Comparison of ENCODE assay signal across 2 cellular contexts in the genomic region with DNA sequence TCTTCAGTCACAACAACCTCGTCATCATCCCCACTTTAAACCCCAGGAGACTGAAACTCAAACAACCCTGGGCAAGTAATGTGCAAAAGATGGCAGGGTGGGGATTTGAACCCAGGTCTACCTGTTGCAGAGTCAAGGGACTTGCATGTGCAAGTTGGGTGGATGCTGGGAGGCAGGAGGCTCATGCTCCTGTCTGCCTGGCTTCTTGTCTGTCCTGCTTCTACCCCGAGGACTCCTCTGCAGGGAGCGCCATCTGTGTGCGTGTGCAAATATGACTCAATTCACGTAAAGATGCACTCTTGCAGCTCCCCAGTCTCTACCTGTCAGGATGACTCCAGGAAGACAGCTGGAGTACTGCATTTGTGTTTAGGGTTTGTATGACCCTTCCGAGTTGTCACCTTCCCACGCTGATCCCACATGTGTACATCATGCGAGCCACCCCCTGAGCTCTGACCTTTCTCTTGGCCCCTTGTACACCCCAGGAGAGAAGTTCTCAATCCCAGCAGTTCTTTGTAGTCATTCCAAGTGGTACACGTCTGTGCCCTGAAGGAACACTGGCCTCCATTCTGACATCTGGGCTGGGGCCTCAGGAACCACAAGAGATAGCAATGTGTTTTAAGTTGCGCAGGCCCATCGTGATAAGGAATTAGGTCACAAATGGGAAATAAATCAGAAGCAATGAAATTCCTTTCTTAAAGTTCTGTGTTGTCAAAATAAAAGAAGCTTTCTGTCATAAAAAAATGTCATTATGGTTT.
TF ChIP-seq lines count a peak whose summit lies in the region.

No MANE protein-coding gene starts in this region.

TF ChIP-seq in SK-N-SH, 30 proteins besides CTCF, POLR2A, EP300 and RAD21 (continued from another document):
- TF ChIP-seq, protein P1, sequence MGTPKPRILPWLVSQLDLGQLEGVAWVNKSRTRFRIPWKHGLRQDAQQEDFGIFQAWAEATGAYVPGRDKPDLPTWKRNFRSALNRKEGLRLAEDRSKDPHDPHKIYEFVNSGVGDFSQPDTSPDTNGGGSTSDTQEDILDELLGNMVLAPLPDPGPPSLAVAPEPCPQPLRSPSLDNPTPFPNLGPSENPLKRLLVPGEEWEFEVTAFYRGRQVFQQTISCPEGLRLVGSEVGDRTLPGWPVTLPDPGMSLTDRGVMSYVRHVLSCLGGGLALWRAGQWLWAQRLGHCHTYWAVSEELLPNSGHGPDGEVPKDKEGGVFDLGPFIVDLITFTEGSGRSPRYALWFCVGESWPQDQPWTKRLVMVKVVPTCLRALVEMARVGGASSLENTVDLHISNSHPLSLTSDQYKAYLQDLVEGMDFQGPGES (IDR thresholded peaks at IDR 0.05; ENCODE audit: low read depth, low read length) = no peak
- TF ChIP-seq FOSL2 (IDR thresholded peaks at IDR 0.05; ENCODE audit: borderline replicate concordance, low read depth) (no peak), SIN3A (IDR thresholded peaks at IDR 0.05; ENCODE audit: borderline replicate concordance, low read depth, low read length) (no peak), GATA2 (CRISPR knock-in tag; IDR thresholded peaks at IDR 0.05) (no peak), FOXM1 (IDR thresholded peaks at IDR 0.05; ENCODE audit: low read depth) (no peak)
- TF ChIP-seq, protein P2, sequence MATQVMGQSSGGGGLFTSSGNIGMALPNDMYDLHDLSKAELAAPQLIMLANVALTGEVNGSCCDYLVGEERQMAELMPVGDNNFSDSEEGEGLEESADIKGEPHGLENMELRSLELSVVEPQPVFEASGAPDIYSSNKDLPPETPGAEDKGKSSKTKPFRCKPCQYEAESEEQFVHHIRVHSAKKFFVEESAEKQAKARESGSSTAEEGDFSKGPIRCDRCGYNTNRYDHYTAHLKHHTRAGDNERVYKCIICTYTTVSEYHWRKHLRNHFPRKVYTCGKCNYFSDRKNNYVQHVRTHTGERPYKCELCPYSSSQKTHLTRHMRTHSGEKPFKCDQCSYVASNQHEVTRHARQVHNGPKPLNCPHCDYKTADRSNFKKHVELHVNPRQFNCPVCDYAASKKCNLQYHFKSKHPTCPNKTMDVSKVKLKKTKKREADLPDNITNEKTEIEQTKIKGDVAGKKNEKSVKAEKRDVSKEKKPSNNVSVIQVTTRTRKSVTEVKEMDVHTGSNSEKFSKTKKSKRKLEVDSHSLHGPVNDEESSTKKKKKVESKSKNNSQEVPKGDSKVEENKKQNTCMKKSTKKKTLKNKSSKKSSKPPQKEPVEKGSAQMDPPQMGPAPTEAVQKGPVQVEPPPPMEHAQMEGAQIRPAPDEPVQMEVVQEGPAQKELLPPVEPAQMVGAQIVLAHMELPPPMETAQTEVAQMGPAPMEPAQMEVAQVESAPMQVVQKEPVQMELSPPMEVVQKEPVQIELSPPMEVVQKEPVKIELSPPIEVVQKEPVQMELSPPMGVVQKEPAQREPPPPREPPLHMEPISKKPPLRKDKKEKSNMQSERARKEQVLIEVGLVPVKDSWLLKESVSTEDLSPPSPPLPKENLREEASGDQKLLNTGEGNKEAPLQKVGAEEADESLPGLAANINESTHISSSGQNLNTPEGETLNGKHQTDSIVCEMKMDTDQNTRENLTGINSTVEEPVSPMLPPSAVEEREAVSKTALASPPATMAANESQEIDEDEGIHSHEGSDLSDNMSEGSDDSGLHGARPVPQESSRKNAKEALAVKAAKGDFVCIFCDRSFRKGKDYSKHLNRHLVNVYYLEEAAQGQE (IDR thresholded peaks at IDR 0.05; ENCODE audit: low read depth, low read length) = no peak

TF ChIP-seq in SK-N-SH treated with all-trans-retinoic acid at 6 μM for 48 hours, 23 proteins besides CTCF, POLR2A, EP300 and RAD21 (continued from another document):
- TF ChIP-seq, protein P3, sequence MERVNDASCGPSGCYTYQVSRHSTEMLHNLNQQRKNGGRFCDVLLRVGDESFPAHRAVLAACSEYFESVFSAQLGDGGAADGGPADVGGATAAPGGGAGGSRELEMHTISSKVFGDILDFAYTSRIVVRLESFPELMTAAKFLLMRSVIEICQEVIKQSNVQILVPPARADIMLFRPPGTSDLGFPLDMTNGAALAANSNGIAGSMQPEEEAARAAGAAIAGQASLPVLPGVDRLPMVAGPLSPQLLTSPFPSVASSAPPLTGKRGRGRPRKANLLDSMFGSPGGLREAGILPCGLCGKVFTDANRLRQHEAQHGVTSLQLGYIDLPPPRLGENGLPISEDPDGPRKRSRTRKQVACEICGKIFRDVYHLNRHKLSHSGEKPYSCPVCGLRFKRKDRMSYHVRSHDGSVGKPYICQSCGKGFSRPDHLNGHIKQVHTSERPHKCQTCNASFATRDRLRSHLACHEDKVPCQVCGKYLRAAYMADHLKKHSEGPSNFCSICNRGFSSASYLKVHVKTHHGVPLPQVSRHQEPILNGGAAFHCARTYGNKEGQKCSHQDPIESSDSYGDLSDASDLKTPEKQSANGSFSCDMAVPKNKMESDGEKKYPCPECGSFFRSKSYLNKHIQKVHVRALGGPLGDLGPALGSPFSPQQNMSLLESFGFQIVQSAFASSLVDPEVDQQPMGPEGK (CRISPR knock-in tag; IDR thresholded peaks at IDR 0.05; ENCODE audit: borderline replicate concordance) = no peak
- no peak for TF ChIP-seq ARNTL (CRISPR knock-in tag; IDR thresholded peaks at IDR 0.05; ENCODE audit: borderline replicate concordance, low read depth)
- TF ChIP-seq ZNF8 (CRISPR knock-in tag; IDR thresholded peaks at IDR 0.05) = no peak
- TF ChIP-seq, protein P4, sequence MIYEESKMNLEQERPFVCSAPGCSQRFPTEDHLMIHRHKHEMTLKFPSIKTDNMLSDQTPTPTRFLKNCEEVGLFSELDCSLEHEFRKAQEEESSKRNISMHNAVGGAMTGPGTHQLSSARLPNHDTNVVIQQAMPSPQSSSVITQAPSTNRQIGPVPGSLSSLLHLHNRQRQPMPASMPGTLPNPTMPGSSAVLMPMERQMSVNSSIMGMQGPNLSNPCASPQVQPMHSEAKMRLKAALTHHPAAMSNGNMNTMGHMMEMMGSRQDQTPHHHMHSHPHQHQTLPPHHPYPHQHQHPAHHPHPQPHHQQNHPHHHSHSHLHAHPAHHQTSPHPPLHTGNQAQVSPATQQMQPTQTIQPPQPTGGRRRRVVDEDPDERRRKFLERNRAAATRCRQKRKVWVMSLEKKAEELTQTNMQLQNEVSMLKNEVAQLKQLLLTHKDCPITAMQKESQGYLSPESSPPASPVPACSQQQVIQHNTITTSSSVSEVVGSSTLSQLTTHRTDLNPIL (CRISPR knock-in tag; IDR thresholded peaks at IDR 0.05; ENCODE audit: low read depth) = no peak
- TF ChIP-seq, protein P5, sequence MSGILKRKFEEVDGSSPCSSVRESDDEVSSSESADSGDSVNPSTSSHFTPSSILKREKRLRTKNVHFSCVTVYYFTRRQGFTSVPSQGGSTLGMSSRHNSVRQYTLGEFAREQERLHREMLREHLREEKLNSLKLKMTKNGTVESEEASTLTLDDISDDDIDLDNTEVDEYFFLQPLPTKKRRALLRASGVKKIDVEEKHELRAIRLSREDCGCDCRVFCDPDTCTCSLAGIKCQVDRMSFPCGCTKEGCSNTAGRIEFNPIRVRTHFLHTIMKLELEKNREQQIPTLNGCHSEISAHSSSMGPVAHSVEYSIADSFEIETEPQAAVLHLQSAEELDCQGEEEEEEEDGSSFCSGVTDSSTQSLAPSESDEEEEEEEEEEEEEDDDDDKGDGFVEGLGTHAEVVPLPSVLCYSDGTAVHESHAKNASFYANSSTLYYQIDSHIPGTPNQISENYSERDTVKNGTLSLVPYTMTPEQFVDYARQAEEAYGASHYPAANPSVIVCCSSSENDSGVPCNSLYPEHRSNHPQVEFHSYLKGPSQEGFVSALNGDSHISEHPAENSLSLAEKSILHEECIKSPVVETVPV (CRISPR knock-in tag; IDR thresholded peaks at IDR 0.05) = no peak
- no peak for TF ChIP-seq ZFP3 (CRISPR knock-in tag; IDR thresholded peaks at IDR 0.05)
